8 cellular contexts compared by ENCODE assay signal in the genomic region with DNA sequence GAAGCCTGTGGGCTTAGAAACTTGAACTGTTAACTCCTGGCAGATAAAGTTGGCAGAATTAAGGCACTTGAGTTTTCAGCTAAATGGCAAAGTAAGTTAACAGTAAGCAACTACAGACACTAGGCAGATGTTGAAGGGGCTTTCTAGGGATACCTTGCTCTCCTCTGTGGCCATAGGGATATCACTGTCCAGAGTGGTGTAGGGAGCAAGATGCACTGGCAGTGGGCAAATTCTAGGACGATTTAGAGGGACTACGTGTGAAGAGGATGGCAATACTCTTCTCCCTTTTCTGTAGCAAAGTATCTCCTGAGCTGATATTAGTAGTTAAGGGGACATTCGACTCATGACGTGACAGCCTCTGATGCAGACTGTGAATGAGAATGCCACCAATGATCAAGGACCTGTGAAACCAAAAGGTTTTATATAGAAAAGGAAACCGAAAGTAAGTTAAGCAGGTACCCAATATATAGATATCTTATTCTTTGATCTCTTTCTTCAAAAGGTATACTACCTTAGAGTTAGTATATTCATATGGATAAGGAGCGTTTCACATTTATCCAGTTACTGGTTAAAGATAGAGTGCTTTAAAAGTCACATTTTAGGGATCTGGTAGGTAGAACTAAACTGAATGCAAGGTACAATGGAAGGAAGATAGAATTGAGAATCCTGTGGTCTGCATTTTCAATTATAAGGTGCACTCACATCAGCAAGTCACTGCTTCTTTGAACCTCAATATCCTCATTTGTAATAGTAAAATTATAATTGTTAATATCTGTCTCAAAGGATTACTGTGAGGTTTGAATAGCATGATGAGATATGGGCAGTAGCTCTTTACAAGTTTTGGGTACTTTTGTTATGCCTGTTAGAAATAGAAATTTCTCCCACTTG.
DNase-seq lines count a peak whose midpoint lies in the region; ATAC-seq and TF ChIP-seq lines count a peak whose summit lies in the region.

No MANE protein-coding gene starts in this region.

- CTCF ChIA-PET in SK-N-SH (lab: Yijun Ruan, JAX) = no interaction called here

- H3K27me3 ChIP-seq in SK-N-SH (ENCODE audit: insufficient read depth) = no peaks in the 10 kb centered on the region

- no peaks in the 10 kb centered on the region for H4K20me1 ChIP-seq in SK-N-SH (ENCODE audit: insufficient read depth)

- H3K4me1 ChIP-seq in SK-N-SH (ENCODE audit: control insufficient read depth in 1 of 2, insufficient read depth in 2 of 2, low read depth in 1 of 2, low read length in 1 of 2) = no peaks in the 10 kb centered on the region

- WGBS in SK-N-SH (ENCODE audit: low lambda C conversion rate) = 44% methylated on average over 6 of the region's 6 CpGs

- H3K4me2 ChIP-seq in SK-N-SH = peak overlapping the region; percentile 61

- no peaks in the 10 kb centered on the region for H3K36me3 ChIP-seq in SK-N-SH (replicated peaks in 1 of 2; ENCODE audit: control insufficient read depth in 1 of 2, insufficient read depth in 2 of 2, low read length in 1 of 2)

- H3K9me2 ChIP-seq in SK-N-SH = no peaks in the 10 kb centered on the region

- peak; percentile 81 for ATAC-seq in GM19438 (IDR thresholded peaks at IDR 0.05; ENCODE audit: low read depth, unreplicated experiment)
- ATAC-seq in HG03159 (IDR thresholded peaks at IDR 0.05; ENCODE audit: unreplicated experiment) = peak; percentile 93

- peak overlapping the region; percentile 11 to 24 for H3K4me3 ChIP-seq in SK-N-SH (ENCODE audit: low read depth in 2 of 2, low read length in 1 of 2)
- no peak overlapping the region for H3K4me3 ChIP-seq in foreskin fibroblast (ENCODE audit: low read depth in 1 of 2, low read length in 2 of 2)

- POLR2A ChIA-PET in SK-N-SH (lab: Yijun Ruan, JAX) = no interaction called here

- no peak for TF ChIP-seq RAD21 in SK-N-SH (IDR thresholded peaks at IDR 0.05; ENCODE audit: low read length)

- DNase-seq in EL (peak; percentile 1), SK-N-SH (no peak), posterior cingulate gyrus (no peak), foreskin fibroblast (no peak), GM03348 (ENCODE audit: low spot score) (no peak), NCI-H1048 (lab: John Stamatoyannopoulos, UW) (no peak)

- no peaks in the 10 kb centered on the region for H3K9me3 ChIP-seq in SK-N-SH

- no peak overlapping the region for H3K27ac ChIP-seq in SK-N-SH (ENCODE audit: low read depth in 2 of 2, low read length in 1 of 2)

- TF ChIP-seq CTCF in SK-N-SH (IDR thresholded peaks at IDR 0.05) (no peak), foreskin fibroblast (IDR thresholded peaks at IDR 0.05; ENCODE audit: low read depth, low read length) (no peak)

- H3K79me2 ChIP-seq in SK-N-SH (ENCODE audit: insufficient read depth) = no peaks in the 10 kb centered on the region

- H3F3A ChIP-seq in SK-N-SH (replicated peaks; ENCODE audit: insufficient read depth) = no peaks in the 10 kb centered on the region

- intact Hi-C loops in posterior cingulate gyrus (cut with DNase I) = no loop called here

- TF ChIP-seq EP300 in SK-N-SH (IDR thresholded peaks at IDR 0.05; ENCODE audit: borderline replicate concordance in 1 of 2, low read depth in 1 of 2, low read length in 1 of 2) = no peak

- H2AFZ ChIP-seq in SK-N-SH (ENCODE audit: low read depth) = peak overlapping the region; percentile 64

- no peak overlapping the region for H3K9ac ChIP-seq in SK-N-SH

TF ChIP-seq in SK-N-SH, 30 proteins besides CTCF, POLR2A, EP300 and RAD21:
- TF ChIP-seq NFIC (IDR thresholded peaks at IDR 0.05; ENCODE audit: borderline replicate concordance) = no peak
- TF ChIP-seq, protein P1, sequence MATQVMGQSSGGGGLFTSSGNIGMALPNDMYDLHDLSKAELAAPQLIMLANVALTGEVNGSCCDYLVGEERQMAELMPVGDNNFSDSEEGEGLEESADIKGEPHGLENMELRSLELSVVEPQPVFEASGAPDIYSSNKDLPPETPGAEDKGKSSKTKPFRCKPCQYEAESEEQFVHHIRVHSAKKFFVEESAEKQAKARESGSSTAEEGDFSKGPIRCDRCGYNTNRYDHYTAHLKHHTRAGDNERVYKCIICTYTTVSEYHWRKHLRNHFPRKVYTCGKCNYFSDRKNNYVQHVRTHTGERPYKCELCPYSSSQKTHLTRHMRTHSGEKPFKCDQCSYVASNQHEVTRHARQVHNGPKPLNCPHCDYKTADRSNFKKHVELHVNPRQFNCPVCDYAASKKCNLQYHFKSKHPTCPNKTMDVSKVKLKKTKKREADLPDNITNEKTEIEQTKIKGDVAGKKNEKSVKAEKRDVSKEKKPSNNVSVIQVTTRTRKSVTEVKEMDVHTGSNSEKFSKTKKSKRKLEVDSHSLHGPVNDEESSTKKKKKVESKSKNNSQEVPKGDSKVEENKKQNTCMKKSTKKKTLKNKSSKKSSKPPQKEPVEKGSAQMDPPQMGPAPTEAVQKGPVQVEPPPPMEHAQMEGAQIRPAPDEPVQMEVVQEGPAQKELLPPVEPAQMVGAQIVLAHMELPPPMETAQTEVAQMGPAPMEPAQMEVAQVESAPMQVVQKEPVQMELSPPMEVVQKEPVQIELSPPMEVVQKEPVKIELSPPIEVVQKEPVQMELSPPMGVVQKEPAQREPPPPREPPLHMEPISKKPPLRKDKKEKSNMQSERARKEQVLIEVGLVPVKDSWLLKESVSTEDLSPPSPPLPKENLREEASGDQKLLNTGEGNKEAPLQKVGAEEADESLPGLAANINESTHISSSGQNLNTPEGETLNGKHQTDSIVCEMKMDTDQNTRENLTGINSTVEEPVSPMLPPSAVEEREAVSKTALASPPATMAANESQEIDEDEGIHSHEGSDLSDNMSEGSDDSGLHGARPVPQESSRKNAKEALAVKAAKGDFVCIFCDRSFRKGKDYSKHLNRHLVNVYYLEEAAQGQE (IDR thresholded peaks at IDR 0.05; ENCODE audit: low read depth, low read length) = no peak
- TF ChIP-seq, protein P2, sequence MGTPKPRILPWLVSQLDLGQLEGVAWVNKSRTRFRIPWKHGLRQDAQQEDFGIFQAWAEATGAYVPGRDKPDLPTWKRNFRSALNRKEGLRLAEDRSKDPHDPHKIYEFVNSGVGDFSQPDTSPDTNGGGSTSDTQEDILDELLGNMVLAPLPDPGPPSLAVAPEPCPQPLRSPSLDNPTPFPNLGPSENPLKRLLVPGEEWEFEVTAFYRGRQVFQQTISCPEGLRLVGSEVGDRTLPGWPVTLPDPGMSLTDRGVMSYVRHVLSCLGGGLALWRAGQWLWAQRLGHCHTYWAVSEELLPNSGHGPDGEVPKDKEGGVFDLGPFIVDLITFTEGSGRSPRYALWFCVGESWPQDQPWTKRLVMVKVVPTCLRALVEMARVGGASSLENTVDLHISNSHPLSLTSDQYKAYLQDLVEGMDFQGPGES (IDR thresholded peaks at IDR 0.05; ENCODE audit: low read depth, low read length) = no peak
- TF ChIP-seq RXRA (IDR thresholded peaks at IDR 0.05; ENCODE audit: borderline replicate concordance, low read depth) = no peak
- no peak for TF ChIP-seq FOXJ3 (CRISPR knock-in tag; IDR thresholded peaks at IDR 0.05)
- TF ChIP-seq RCOR1 (IDR thresholded peaks at IDR 0.05; ENCODE audit: low read length) = no peak
- TF ChIP-seq, protein P3, sequence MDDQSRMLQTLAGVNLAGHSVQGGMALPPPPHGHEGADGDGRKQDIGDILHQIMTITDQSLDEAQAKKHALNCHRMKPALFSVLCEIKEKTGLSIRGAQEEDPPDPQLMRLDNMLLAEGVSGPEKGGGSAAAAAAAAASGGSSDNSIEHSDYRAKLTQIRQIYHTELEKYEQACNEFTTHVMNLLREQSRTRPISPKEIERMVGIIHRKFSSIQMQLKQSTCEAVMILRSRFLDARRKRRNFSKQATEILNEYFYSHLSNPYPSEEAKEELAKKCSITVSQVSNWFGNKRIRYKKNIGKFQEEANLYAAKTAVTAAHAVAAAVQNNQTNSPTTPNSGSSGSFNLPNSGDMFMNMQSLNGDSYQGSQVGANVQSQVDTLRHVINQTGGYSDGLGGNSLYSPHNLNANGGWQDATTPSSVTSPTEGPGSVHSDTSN (IDR thresholded peaks at IDR 0.05) = no peak
- TF ChIP-seq, protein P4, sequence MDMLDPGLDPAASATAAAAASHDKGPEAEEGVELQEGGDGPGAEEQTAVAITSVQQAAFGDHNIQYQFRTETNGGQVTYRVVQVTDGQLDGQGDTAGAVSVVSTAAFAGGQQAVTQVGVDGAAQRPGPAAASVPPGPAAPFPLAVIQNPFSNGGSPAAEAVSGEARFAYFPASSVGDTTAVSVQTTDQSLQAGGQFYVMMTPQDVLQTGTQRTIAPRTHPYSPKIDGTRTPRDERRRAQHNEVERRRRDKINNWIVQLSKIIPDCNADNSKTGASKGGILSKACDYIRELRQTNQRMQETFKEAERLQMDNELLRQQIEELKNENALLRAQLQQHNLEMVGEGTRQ (IDR thresholded peaks at IDR 0.05; ENCODE audit: borderline replicate concordance, low read depth, low read length) = no peak
- no peak for TF ChIP-seq FOSL2 (IDR thresholded peaks at IDR 0.05; ENCODE audit: borderline replicate concordance, low read depth)
- TF ChIP-seq GABPA (IDR thresholded peaks at IDR 0.05; ENCODE audit: low read depth) = no peak
- no peak for TF ChIP-seq FOXM1 (IDR thresholded peaks at IDR 0.05; ENCODE audit: low read depth)
- TF ChIP-seq TCF12 (IDR thresholded peaks at IDR 0.05) = no peak
TF ChIP-seq in SK-N-SH: peak in this region for 0.

Comparison
In these comparisons a context has a peak if more than half of its experiments do, and no peak if none do; other contexts are left out.
1. H3K4me3 ChIP-seq: peak in SK-N-SH (2 of 2); none in foreskin fibroblast (0 of 2).